ENCODE assay signal across 8 cellular contexts in genomic region chr7:151226560-151226874, GRCh38.
DNase-seq lines count a peak whose midpoint lies in the region; ATAC-seq and TF ChIP-seq lines count a peak whose summit lies in the region.

No MANE protein-coding gene starts in this region.

- peak overlapping the region; percentile 68 for H3K27ac ChIP-seq in KOPT-K1 (ENCODE audit: low read depth, low read length, poor library complexity, severe bottlenecking)
- peak overlapping the region; percentile 75 for H3K27ac ChIP-seq in neutrophil

- H3K4me1 ChIP-seq in neutrophil (ENCODE audit: control insufficient read depth in 1 of 2, insufficient read depth in 1 of 2, low read depth in 1 of 2, low read length in 1 of 2): peaks cover 21 to 24% of the 10 kb centered on the region in 2 experiments

- DNase-seq in effector memory CD8-positive, alpha-beta T cell: no peak
- DNase-seq in kidney tubule cell (ENCODE audit: low spot score): no peak
- no peak for DNase-seq in NCI-H187 treated with DMSO at 0.1 percent for 48 hours (lab: John Stamatoyannopoulos, UW)
- no peak for DNase-seq in NCI-H146 (lab: John Stamatoyannopoulos, UW)
- DNase-seq in T1000 (lab: John Stamatoyannopoulos, UW): no peak

- peak; percentile 1 for ATAC-seq in GM18858 (IDR thresholded peaks at IDR 0.05; ENCODE audit: unreplicated experiment)
- no peak for ATAC-seq in effector memory CD8-positive, alpha-beta T cell (replicated peaks)

- H3K36me3 ChIP-seq in KOPT-K1 (ENCODE audit: insufficient read depth, low read length) (peaks cover 45% of the 10 kb centered on the region), neutrophil (peaks cover 31% of the 10 kb centered on the region)

- H3K27ac Mint-ChIP-seq in effector memory CD8-positive, alpha-beta T cell: peak overlapping the region; percentile 96

- H3K4me3 ChIP-seq in neutrophil (ENCODE audit: low read depth in 1 of 2, low read length in 1 of 2): peak overlapping the region; percentile 84 to 90

- peak overlapping the region; percentile 93 to 98 for H3K4me3 Mint-ChIP-seq in effector memory CD8-positive, alpha-beta T cell

- H3K36me3 Mint-ChIP-seq in effector memory CD8-positive, alpha-beta T cell (ENCODE audit: insufficient read depth): peaks cover 31% of the 10 kb centered on the region

- peaks cover 25 to 28% of the 10 kb centered on the region in 2 donors for H3K4me1 Mint-ChIP-seq in effector memory CD8-positive, alpha-beta T cell (ENCODE audit: low read depth in 2 of 2)

- H3K9me3 Mint-ChIP-seq in effector memory CD8-positive, alpha-beta T cell: no peaks in the 10 kb centered on the region

- peaks cover 6% of the 10 kb centered on the region for H3K27me3 ChIP-seq in neutrophil

- TF ChIP-seq CTCF in neutrophil (IDR thresholded peaks at IDR 0.05): no peak

- no peaks in the 10 kb centered on the region for H3K27me3 Mint-ChIP-seq in effector memory CD8-positive, alpha-beta T cell

- H3K9me3 ChIP-seq in KOPT-K1 (ENCODE audit: insufficient read depth, low read length, poor library complexity, severe bottlenecking) (no peaks in the 10 kb centered on the region), neutrophil (no peaks in the 10 kb centered on the region)
